1 cellular context compared by ENCODE assay signal in genomic region chr3:134449277-134449676, GRCh38.
TF ChIP-seq lines count a peak whose summit lies in the region.

No MANE protein-coding gene starts in this region.

TF ChIP-seq in liver, 16 proteins besides CTCF, POLR2A, EP300 and RAD21 (continued from another document):
- TF ChIP-seq ZBTB33 (IDR thresholded peaks at IDR 0.05) (no peak), HNF4G (IDR thresholded peaks at IDR 0.05) (no peak), YY1 (IDR thresholded peaks at IDR 0.05) (no peak), SP1 (IDR thresholded peaks at IDR 0.05) (no peak), ATF3 (IDR thresholded peaks at IDR 0.05) (no peak), GABPA (IDR thresholded peaks at IDR 0.05 in 1 of 2, conservative IDR thresholded peaks at IDR 0.05 in 1 of 2) (no peak)
